8 cellular contexts compared by ENCODE assay signal in the genomic region with DNA sequence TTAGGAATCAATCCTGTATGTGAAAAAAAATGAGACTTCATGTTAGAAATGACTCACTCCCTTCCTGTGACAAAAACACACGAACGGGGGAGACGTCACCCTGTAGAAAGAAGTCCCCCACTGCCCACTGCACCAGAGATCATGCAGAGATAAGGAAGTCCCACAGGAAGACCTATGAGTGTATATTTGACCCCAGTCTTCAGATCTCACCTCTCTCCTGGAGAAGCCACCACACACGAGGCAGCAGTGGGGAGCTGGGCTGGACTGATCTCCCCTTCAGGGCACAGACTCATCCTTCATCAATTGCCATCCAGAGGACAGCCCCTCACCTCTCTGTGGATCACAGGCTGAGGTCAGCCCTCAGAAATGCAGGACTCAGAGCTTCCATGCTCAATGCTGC. TPM values are rescaled to one million over a fixed set of nuclear protein-coding genes. Genes with fewer than 3 reads are reported as not detected.
DNase-seq lines count a peak whose midpoint lies in the region; ATAC-seq and TF ChIP-seq lines count a peak whose summit lies in the region.
"Not testable (repeated sequence)": the region's sequence is repeated elsewhere in the genome, so short reads cannot be mapped to it uniquely, and the experiment has no call there.

No MANE protein-coding gene starts in this region.

- POLR2A ChIA-PET in CD8-positive, alpha-beta T cell (lab: Charles Lee); WTC11 (lab: Charles Lee): not testable (repeated sequence)

- H3K9ac ChIP-seq in HUES64 (ENCODE audit: low read depth, low read length); mesenchymal stem cell (ENCODE audit: low read length): not testable (repeated sequence)

- H4K91ac ChIP-seq in mesenchymal stem cell (ENCODE audit: low read length): not testable (repeated sequence)

- H3K4ac ChIP-seq in mesenchymal stem cell (ENCODE audit: low read depth in 1 of 2, low read length in 2 of 2): not testable (repeated sequence)

- not testable (repeated sequence) for H2BK120ac ChIP-seq in mesenchymal stem cell (ENCODE audit: low read depth, low read length)

- H3K36me3 Mint-ChIP-seq in CD8-positive, alpha-beta T cell: peaks cover 75% of the 10 kb centered on the region
- peaks cover 69% of the 10 kb centered on the region for H3K36me3 Mint-ChIP-seq in WTC11

- not testable (repeated sequence) for H3K23ac ChIP-seq in mesenchymal stem cell (ENCODE audit: low read length in 2 of 2)

- peaks cover 32% of the 10 kb centered on the region for H3K4me1 Mint-ChIP-seq in CD8-positive, alpha-beta T cell (ENCODE audit: low read depth)
- peaks cover 30% of the 10 kb centered on the region for H3K4me1 Mint-ChIP-seq in WTC11

- not testable (repeated sequence) for H3K18ac ChIP-seq in mesenchymal stem cell (ENCODE audit: low read depth in 1 of 2, low read length in 2 of 2)

- not testable (repeated sequence) for H3K9me3 ChIP-seq in CD8-positive, alpha-beta T cell (ENCODE audit: low read length); HUES64 (ENCODE audit: insufficient read depth, low read depth, low read length)
- peaks cover 17% of the 10 kb centered on the region for H3K9me3 ChIP-seq in mesenchymal stem cell (ENCODE audit: control insufficient read depth, low read length)

- not testable (repeated sequence) for H3K79me1 ChIP-seq in mesenchymal stem cell (replicated peaks; ENCODE audit: low read length, poor library complexity, severe bottlenecking)

- DNase-seq in CD8-positive, alpha-beta T cell: peak in 4 of 7 experiments; percentile 9 to 58 (median 33)
- DNase-seq in WTC11 (ENCODE audit: low spot score); epithelial cell of prostate (ENCODE audit: low read depth, low spot score): not testable (repeated sequence)
- DNase-seq in activated T-cell treated with anti-CD3 and anti-CD28 coated beads, Interleukin-2, amount 50 U/mL, for 48 hours: peak; percentile 26 to 31
- DNase-seq in amniotic stem cell (lab: John Stamatoyannopoulos, UW): peak; percentile 0
- DNase-seq in mesenchymal stem cell: peak; percentile 48
- peak; percentile 12 for DNase-seq in stimulated activated CD4-positive, alpha-beta T cell treated with anti-CD3 and anti-CD28 coated beads, Interleukin-1b, Interleukin-23, amount 100 ng/mL, for 48 hours

- not testable (repeated sequence) for H3K14ac ChIP-seq in mesenchymal stem cell (ENCODE audit: low read length in 2 of 2)

- not testable (repeated sequence) for H2BK12ac ChIP-seq in mesenchymal stem cell (ENCODE audit: low read length in 2 of 2)

- not testable (repeated sequence) for TF ChIP-seq CTCF in CD8-positive, alpha-beta T cell (IDR thresholded peaks at IDR 0.05); WTC11 (IDR thresholded peaks at IDR 0.05)

- H3K4me3 ChIP-seq in CD8-positive, alpha-beta T cell (ENCODE audit: low read depth, low read length); mesenchymal stem cell (ENCODE audit: insufficient read depth in 1 of 2, low read depth in 1 of 2, low read length in 2 of 2): not testable (repeated sequence)
- peak overlapping the region; percentile 22; the same call in 1 of the 2 replicates for H3K4me3 ChIP-seq in HUES64 (ENCODE audit: low read length)

- ATAC-seq in CD8-positive, alpha-beta T cell: peak; percentile 92
- ATAC-seq in WTC11: peak; percentile 34; the same call in 1 of the 2 replicates

- not testable (repeated sequence) for H2AK5ac ChIP-seq in mesenchymal stem cell (ENCODE audit: low read length, severe bottlenecking)

- H2BK15ac ChIP-seq in mesenchymal stem cell (ENCODE audit: low read depth, poor library complexity, severe bottlenecking): not testable (repeated sequence)

- H3K9me3 Mint-ChIP-seq in CD8-positive, alpha-beta T cell: peaks cover 13% of the 10 kb centered on the region
- H3K9me3 Mint-ChIP-seq in WTC11: peaks cover 15% of the 10 kb centered on the region

- peaks cover 13% of the 10 kb centered on the region for H3K36me3 ChIP-seq in CD8-positive, alpha-beta T cell (ENCODE audit: insufficient read depth, low read length)
- peaks cover 47% of the 10 kb centered on the region for H3K36me3 ChIP-seq in HUES64 (ENCODE audit: insufficient read depth, low read length)
- peaks cover 44 to 46% of the 10 kb centered on the region in 2 experiments for H3K36me3 ChIP-seq in mesenchymal stem cell (ENCODE audit: control insufficient read depth in 1 of 2, insufficient read depth in 2 of 2, low read depth in 1 of 2, low read length in 2 of 2)

- H3K27me3 Mint-ChIP-seq in CD8-positive, alpha-beta T cell (ENCODE audit: low read depth): not testable (repeated sequence)
- H3K27me3 Mint-ChIP-seq in WTC11 (ENCODE audit: low read depth): peaks cover 60% of the 10 kb centered on the region

- H3K4me1 ChIP-seq in CD8-positive, alpha-beta T cell (ENCODE audit: insufficient read depth, low read length); mesenchymal stem cell (ENCODE audit: control insufficient read depth, insufficient read depth, low read depth, low read length): not testable (repeated sequence)
- peaks cover 24% of the 10 kb centered on the region for H3K4me1 ChIP-seq in HUES64 (ENCODE audit: insufficient read depth, low read length)

- H3K27ac ChIP-seq in CD8-positive, alpha-beta T cell (ENCODE audit: low read depth, low read length); mesenchymal stem cell (ENCODE audit: low read length, poor library complexity, severe bottlenecking): not testable (repeated sequence)
- H3K27ac ChIP-seq in HUES64 (ENCODE audit: low read depth, low read length) (peak overlapping the region; percentile 82), epithelial cell of prostate (peak overlapping the region; percentile 24)

- H2AFZ ChIP-seq in mesenchymal stem cell (ENCODE audit: low read depth, low read length): not testable (repeated sequence)

- H4K8ac ChIP-seq in mesenchymal stem cell (ENCODE audit: low read length): not testable (repeated sequence)

- WGBS in HUES64: 53% methylated on average over 4 of the region's 4 CpGs
- WGBS in mesenchymal stem cell: 46% methylated on average over 4 of the region's 4 CpGs

- intact Hi-C loops in CD8-positive, alpha-beta T cell (cut with DNase I, micrococcal nuclease): not testable (repeated sequence)

- not testable (repeated sequence) for H3K27me3 ChIP-seq in CD8-positive, alpha-beta T cell (ENCODE audit: insufficient read depth, low read length); mesenchymal stem cell (ENCODE audit: control insufficient read depth in 1 of 2, insufficient read depth in 1 of 2, low read length in 2 of 2)
- H3K27me3 ChIP-seq in HUES64 (ENCODE audit: insufficient read depth, low read length): peaks cover 17% of the 10 kb centered on the region; the same call in 1 of the 2 replicates

- H3K4me2 ChIP-seq in mesenchymal stem cell (ENCODE audit: low read length, poor library complexity, severe bottlenecking): not testable (repeated sequence)

- H2BK5ac ChIP-seq in mesenchymal stem cell (ENCODE audit: low read depth, low read length, poor library complexity, severe bottlenecking): not testable (repeated sequence)

- CTCF ChIA-PET in CD8-positive, alpha-beta T cell (lab: Charles Lee): not testable (repeated sequence)
- CTCF ChIA-PET in WTC11 (lab: Charles Lee): interaction anchor here (0.6 kb wide), 1 partner anchor 71 kb away, joined by 3 read pairs; no protein-coding TSS in a partner anchor

- not testable (repeated sequence) for H3K4me3 Mint-ChIP-seq in CD8-positive, alpha-beta T cell
- H3K4me3 Mint-ChIP-seq in WTC11: peak overlapping the region; percentile 51

- peak overlapping the region; percentile 85 for H3K27ac Mint-ChIP-seq in CD8-positive, alpha-beta T cell
- peak overlapping the region; percentile 75; the same call in 1 of the 2 replicates for H3K27ac Mint-ChIP-seq in WTC11

RNA-seq across cellular contexts. Expression of gene ZNF611, which starts 18.9 kb away (rescaled TPM):
- total RNA-seq in CD8-positive, alpha-beta T cell: 10 to 100 TPM; 22.4 to 23.0 TPM
- polyA plus RNA-seq in HUES64 (2013, experiment 1 of 2): 8.3 TPM
- polyA plus RNA-seq in HUES64 (2013, experiment 2 of 2): 8.8 TPM
- 18.0 to 22.4 TPM (median 19.9 TPM) in 3 replicates for total RNA-seq in WTC11 (2021)
- polyA plus RNA-seq in mesenchymal stem cell (2013, experiment 1 of 2): 7.1 TPM
- 5.0 TPM for polyA plus RNA-seq in mesenchymal stem cell (2013, experiment 2 of 2)
